Comparison of ENCODE assay signal across 36 cellular contexts in the genomic region with DNA sequence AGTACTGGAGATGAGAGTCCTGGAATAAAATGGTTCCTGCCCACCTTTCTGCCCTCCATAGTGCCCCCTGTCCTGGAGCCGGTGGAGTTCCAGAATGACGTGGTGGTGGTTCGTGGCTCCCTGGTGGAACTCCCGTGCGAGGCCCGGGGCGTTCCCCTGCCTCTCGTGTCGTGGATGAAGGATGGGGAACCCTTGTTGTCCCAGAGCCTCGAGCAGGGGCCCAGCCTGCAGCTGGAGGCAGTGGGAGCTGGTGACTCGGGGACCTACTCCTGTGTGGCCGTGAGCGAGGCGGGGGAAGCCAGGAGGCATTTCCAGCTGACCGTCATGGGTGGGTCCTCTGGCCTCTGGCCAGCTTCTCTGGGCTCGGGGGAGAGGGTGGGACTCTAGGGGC.
"Had no signal": no experiment of that assay in that cellular context is flagged by ENCODE, and none has a peak within 500 bp of the region (broad histone marks: within the 10 kb centered on the region; RNA-seq: fewer than 3 reads in every experiment).

No MANE protein-coding gene starts in this region.

- H3K4me3 ChIP-seq: ascending aorta, cardiac muscle cell had no signal

- H3K4me1 ChIP-seq: ascending aorta had no signal

- DNase-seq: activated B cell treated with CpG ODN at 0.5 μM for 24 hours; activated CD4-positive, alpha-beta memory T cell treated with anti-CD3 and anti-CD28 coated beads for 36 hours; activated CD4-positive, alpha-beta T cell treated with anti-CD3 and anti-CD28 coated beads for 4 hours; activated CD4-positive, alpha-beta T cell treated with anti-CD3 and anti-CD28 coated beads, Interleukin-2, amount 10 ng/mL, durations not matched to agents 24 days and 14 days; activated CD4-positive, alpha-beta T cell treated with anti-CD3 and anti-CD28 coated beads, Interleukin-2, amount 50 U/mL, for 1 hour; activated CD4-positive, alpha-beta T cell treated with anti-CD3 and anti-CD28 coated beads, Interleukin-2, amount 50 U/mL, for 4 hours; activated CD4-positive, CD25-positive, alpha-beta regulatory T cell treated with anti-CD3 and anti-CD28 coated beads, Interleukin-2, amount 50 U/mL, for 72 hours; activated CD8-positive, alpha-beta memory T cell treated with anti-CD3 and anti-CD28 coated beads, Interleukin-2, amount 50 U/mL, for 4 hours; activated CD8-positive, alpha-beta T cell treated with anti-CD3 and anti-CD28 coated beads for 36 hours; activated effector memory CD4-positive, alpha-beta T cell treated with anti-CD3 and anti-CD28 coated beads, Interleukin-2, amount 50 U/mL, for 16 hours; activated naive CD4-positive, alpha-beta T cell treated with anti-CD3 and anti-CD28 coated beads, Interleukin-2, amount 10 ng/mL, durations not matched to agents 7 days and 5 days; activated naive CD4-positive, alpha-beta T cell treated with Interleukin-2 at 50 U/mL for 16 hours; activated naive CD8-positive, alpha-beta T cell treated with anti-CD3 and anti-CD28 coated beads, Interleukin-2, amount 10 ng/mL, durations not matched to agents 7 days and 5 days; activated naive CD8-positive, alpha-beta T cell treated with anti-CD3 and anti-CD28 coated beads, Interleukin-2, amount 50 U/mL, for 24 hours; activated T-cell treated with anti-CD3 and anti-CD28 coated beads for 4 hours; activated T-cell treated with anti-CD3 and anti-CD28 coated beads, Interleukin-2, amount 50 U/mL, for 1 hour; activated T-cell treated with anti-CD3 and anti-CD28 coated beads, Interleukin-2, amount 50 U/mL, for 4 hours; activated T-cell treated with anti-CD3 and anti-CD28 coated beads, Interleukin-2, amount 50 U/mL, for 72 hours; amygdala; anterior cingulate cortex; caudate nucleus; cerebellar nuclear complex; T-helper 1 cell; T-helper 2 cell; T-helper 9 cell had no signal

- H3K36me3 Mint-ChIP-seq: activated CD4-positive, alpha-beta memory T cell treated with anti-CD3 and anti-CD28 coated beads for 36 hours; activated naive CD4-positive, alpha-beta T cell treated with anti-CD3 and anti-CD28 coated beads, Interleukin-2, amount 10 ng/mL, durations not matched to agents 7 days and 5 days; activated naive CD4-positive, alpha-beta T cell treated with anti-CD3 and anti-CD28 coated beads, Interleukin-2, amount 50 U/mL, for 24 hours; activated naive CD8-positive, alpha-beta T cell; activated naive CD8-positive, alpha-beta T cell treated with anti-CD3 and anti-CD28 coated beads, Interleukin-2, amount 10 ng/mL, durations not matched to agents 7 days and 5 days; brain had no signal

- H3K9me3 Mint-ChIP-seq: activated B cell treated with CpG ODN at 0.5 μM for 24 hours; activated CD4-positive, alpha-beta memory T cell treated with anti-CD3 and anti-CD28 coated beads for 36 hours; activated CD4-positive, alpha-beta T cell treated with anti-CD3 and anti-CD28 coated beads, Interleukin-2, amount 10 ng/mL, durations not matched to agents 24 days and 14 days; activated CD8-positive, alpha-beta T cell treated with anti-CD3 and anti-CD28 coated beads for 36 hours; activated naive CD4-positive, alpha-beta T cell treated with anti-CD3 and anti-CD28 coated beads, Interleukin-2, amount 10 ng/mL, durations not matched to agents 7 days and 5 days; activated naive CD4-positive, alpha-beta T cell treated with anti-CD3 and anti-CD28 coated beads, Interleukin-2, amount 50 U/mL, for 24 hours; activated naive CD8-positive, alpha-beta T cell treated with anti-CD3 and anti-CD28 coated beads, Interleukin-2, amount 10 ng/mL, durations not matched to agents 7 days and 5 days; activated naive CD8-positive, alpha-beta T cell treated with anti-CD3 and anti-CD28 coated beads, Interleukin-2, amount 50 U/mL, for 24 hours; activated T-cell treated with anti-CD3 and anti-CD28 coated beads, Interleukin-2, amount 50 U/mL, for 4 hours; activated T-cell treated with anti-CD3 and anti-CD28 coated beads, Interleukin-2, amount 50 U/mL, for 72 hours; activated T-helper 1 cell treated with anti-CD3 and anti-CD28 coated beads, Interleukin-12 subunit alpha, Interleukin-12 subunit beta, Interleukin-2, Interleukin-4 antibody, amounts not matched to agents 30 ng/mL and 10 ng/mL and 1 ng/mL, durations not matched to agents 14 hours and 24 hours and 36 hours; activated T-helper 17 cell treated with anti-CD3 and anti-CD28 coated beads, Interleukin-2, amount 50 U/mL, for 72 hours; central memory CD8-positive, alpha-beta T cell; T-helper 1 cell treated with Interleukin-12 subunit alpha and Interleukin-12 subunit beta and Interleukin-4 antibody, amounts not matched to agents 30 μg/mL and 1 μg/mL, for 36 hours; T-helper 2 cell treated with Interferon-gamma antibody and Interleukin-4, amounts not matched to agents 5 μg/mL and 100 μg/mL, for 36 hours had no signal

- H3K27me3 Mint-ChIP-seq: activated CD4-positive, alpha-beta T cell treated with anti-CD3 and anti-CD28 coated beads, Interleukin-2, amount 10 ng/mL, durations not matched to agents 24 days and 14 days; activated naive CD4-positive, alpha-beta T cell treated with anti-CD3 and anti-CD28 coated beads, Interleukin-2, amount 10 ng/mL, durations not matched to agents 7 days and 5 days; activated naive CD4-positive, alpha-beta T cell treated with anti-CD3 and anti-CD28 coated beads, Interleukin-2, amount 50 U/mL, for 24 hours; activated naive CD8-positive, alpha-beta T cell; activated naive CD8-positive, alpha-beta T cell treated with anti-CD3 and anti-CD28 coated beads, Interleukin-2, amount 10 ng/mL, durations not matched to agents 7 days and 5 days had no signal

- H3K9me3 ChIP-seq: ascending aorta had no signal

- H3K27ac Mint-ChIP-seq: activated B cell treated with CpG ODN at 0.5 μM for 24 hours; activated CD4-positive, alpha-beta memory T cell treated with anti-CD3 and anti-CD28 coated beads for 36 hours; activated CD4-positive, alpha-beta T cell treated with anti-CD3 and anti-CD28 coated beads, Interleukin-2, amount 10 ng/mL, durations not matched to agents 24 days and 14 days; activated CD8-positive, alpha-beta T cell treated with anti-CD3 and anti-CD28 coated beads for 36 hours; activated naive CD4-positive, alpha-beta T cell treated with anti-CD3 and anti-CD28 coated beads, Interleukin-2, amount 10 ng/mL, durations not matched to agents 7 days and 5 days; activated naive CD4-positive, alpha-beta T cell treated with anti-CD3 and anti-CD28 coated beads, Interleukin-2, amount 50 U/mL, for 24 hours; activated naive CD8-positive, alpha-beta T cell; activated naive CD8-positive, alpha-beta T cell treated with anti-CD3 and anti-CD28 coated beads, Interleukin-2, amount 10 ng/mL, durations not matched to agents 7 days and 5 days; activated naive CD8-positive, alpha-beta T cell treated with anti-CD3 and anti-CD28 coated beads, Interleukin-2, amount 50 U/mL, for 24 hours; activated T-cell treated with anti-CD3 and anti-CD28 coated beads, Interleukin-2, amount 50 U/mL, for 72 hours; activated T-helper 1 cell treated with anti-CD3 and anti-CD28 coated beads, Interleukin-12 subunit alpha, Interleukin-12 subunit beta, Interleukin-2, Interleukin-4 antibody, amounts not matched to agents 30 ng/mL and 10 ng/mL and 1 ng/mL, durations not matched to agents 14 hours and 24 hours and 36 hours; activated T-helper 17 cell treated with anti-CD3 and anti-CD28 coated beads, Interleukin-2, amount 50 U/mL, for 72 hours; brain; T-helper 1 cell treated with Interleukin-12 subunit alpha and Interleukin-12 subunit beta and Interleukin-4 antibody, amounts not matched to agents 30 μg/mL and 1 μg/mL, for 36 hours; T-helper 2 cell treated with Interferon-gamma antibody and Interleukin-4, amounts not matched to agents 5 μg/mL and 100 μg/mL, for 36 hours had no signal

- H3K27me3 ChIP-seq: ascending aorta, cardiac muscle cell had no signal

- H3K4me1 Mint-ChIP-seq: activated B cell treated with CpG ODN at 0.5 μM for 24 hours; activated CD4-positive, alpha-beta T cell treated with anti-CD3 and anti-CD28 coated beads, Interleukin-2, amount 10 ng/mL, durations not matched to agents 24 days and 14 days; activated naive CD4-positive, alpha-beta T cell treated with anti-CD3 and anti-CD28 coated beads, Interleukin-2, amount 10 ng/mL, durations not matched to agents 7 days and 5 days; activated naive CD4-positive, alpha-beta T cell treated with anti-CD3 and anti-CD28 coated beads, Interleukin-2, amount 50 U/mL, for 24 hours; activated naive CD8-positive, alpha-beta T cell treated with anti-CD3 and anti-CD28 coated beads, Interleukin-2, amount 10 ng/mL, durations not matched to agents 7 days and 5 days; activated naive CD8-positive, alpha-beta T cell treated with anti-CD3 and anti-CD28 coated beads, Interleukin-2, amount 50 U/mL, for 24 hours; activated T-helper 17 cell treated with anti-CD3 and anti-CD28 coated beads, Interleukin-2, amount 50 U/mL, for 72 hours; central memory CD8-positive, alpha-beta T cell had no signal

- H3K27ac ChIP-seq: ascending aorta, cardiac muscle cell, VCaP had no signal

- H3K36me3 ChIP-seq: ascending aorta, cardiac muscle cell had no signal

- H3K4me3 Mint-ChIP-seq: activated B cell treated with CpG ODN at 0.5 μM for 24 hours; activated CD4-positive, alpha-beta memory T cell treated with anti-CD3 and anti-CD28 coated beads for 36 hours; activated CD4-positive, alpha-beta T cell treated with anti-CD3 and anti-CD28 coated beads, Interleukin-2, amount 10 ng/mL, durations not matched to agents 24 days and 14 days; activated CD8-positive, alpha-beta T cell treated with anti-CD3 and anti-CD28 coated beads for 36 hours; activated naive CD4-positive, alpha-beta T cell treated with anti-CD3 and anti-CD28 coated beads, Interleukin-2, amount 10 ng/mL, durations not matched to agents 7 days and 5 days; activated naive CD4-positive, alpha-beta T cell treated with anti-CD3 and anti-CD28 coated beads, Interleukin-2, amount 50 U/mL, for 24 hours; activated naive CD8-positive, alpha-beta T cell; activated naive CD8-positive, alpha-beta T cell treated with anti-CD3 and anti-CD28 coated beads, Interleukin-2, amount 10 ng/mL, durations not matched to agents 7 days and 5 days; activated naive CD8-positive, alpha-beta T cell treated with anti-CD3 and anti-CD28 coated beads, Interleukin-2, amount 50 U/mL, for 24 hours; activated T-cell treated with anti-CD3 and anti-CD28 coated beads, Interleukin-2, amount 50 U/mL, for 4 hours; activated T-cell treated with anti-CD3 and anti-CD28 coated beads, Interleukin-2, amount 50 U/mL, for 72 hours; activated T-helper 1 cell treated with anti-CD3 and anti-CD28 coated beads, Interleukin-12 subunit alpha, Interleukin-12 subunit beta, Interleukin-2, Interleukin-4 antibody, amounts not matched to agents 30 ng/mL and 10 ng/mL and 1 ng/mL, durations not matched to agents 14 hours and 24 hours and 36 hours; activated T-helper 17 cell treated with anti-CD3 and anti-CD28 coated beads, Interleukin-2, amount 50 U/mL, for 72 hours; brain; central memory CD8-positive, alpha-beta T cell; T-helper 1 cell treated with Interleukin-12 subunit alpha and Interleukin-12 subunit beta and Interleukin-4 antibody, amounts not matched to agents 30 μg/mL and 1 μg/mL, for 36 hours; T-helper 2 cell treated with Interferon-gamma antibody and Interleukin-4, amounts not matched to agents 5 μg/mL and 100 μg/mL, for 36 hours had no signal
